8 cellular contexts compared by ENCODE assay signal in the genomic region with DNA sequence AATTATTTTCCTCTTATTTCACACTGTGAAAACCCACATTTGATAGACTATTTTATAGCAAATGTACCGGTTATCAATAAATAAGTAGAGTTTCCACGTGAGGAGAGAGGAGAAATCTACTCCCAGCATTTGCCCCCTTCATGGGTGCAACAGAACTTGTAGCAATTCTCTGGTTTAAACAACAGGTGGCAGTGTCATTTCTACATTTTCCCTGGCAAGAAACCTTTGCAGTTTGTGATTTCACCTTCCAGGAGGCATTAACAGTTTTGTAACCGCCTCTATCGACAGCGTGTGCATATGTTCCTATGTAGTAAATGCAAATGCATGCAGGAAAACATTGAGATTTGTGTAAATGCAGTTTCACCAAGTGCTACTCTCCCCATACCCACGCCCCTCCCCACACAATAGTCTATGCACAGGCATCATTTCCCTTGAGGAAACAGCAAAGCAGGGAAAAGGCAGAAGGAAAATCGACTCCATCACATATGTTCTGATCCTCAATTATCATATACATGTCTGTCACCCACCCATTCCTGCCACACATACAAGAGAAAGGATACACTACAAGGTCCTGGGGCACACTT.
DNase-seq lines count a peak whose midpoint lies in the region; ATAC-seq and TF ChIP-seq lines count a peak whose summit lies in the region.

No MANE protein-coding gene starts in this region.

- no peaks in the 10 kb centered on the region for H3F3A ChIP-seq in GM23338 (replicated peaks; ENCODE audit: low read depth)

- H3K9me3 Mint-ChIP-seq in CD8-positive, alpha-beta T cell, result no peaks in the 10 kb centered on the region
- H3K9me3 Mint-ChIP-seq in GM23338, result no peaks in the 10 kb centered on the region

- H3K27me3 ChIP-seq in CD8-positive, alpha-beta T cell (ENCODE audit: insufficient read depth, low read length), result no peaks in the 10 kb centered on the region
- H3K27me3 ChIP-seq in GM23338 (ENCODE audit: insufficient read depth) (no peaks in the 10 kb centered on the region), lower lobe of right lung (ENCODE audit: low read depth) (no peaks in the 10 kb centered on the region)

- H3K79me2 ChIP-seq in GM23338 (replicated peaks; ENCODE audit: insufficient read depth), result no peaks in the 10 kb centered on the region

- peak; percentile 54 for TF ChIP-seq CTCF in CD8-positive, alpha-beta T cell (IDR thresholded peaks at IDR 0.05)
- TF ChIP-seq CTCF in GM23338 (conservative IDR thresholded peaks at IDR 0.05; ENCODE audit: low read depth in 2 of 2) (peak; percentile 72 to 82), lower lobe of right lung (IDR thresholded peaks at IDR 0.05) (peak; percentile 62)

- no peak overlapping the region for H3K4me3 Mint-ChIP-seq in CD8-positive, alpha-beta T cell
- H3K4me3 Mint-ChIP-seq in GM23338, result no peak overlapping the region

- H3K9me2 ChIP-seq in GM23338 (ENCODE audit: insufficient read depth), result no peaks in the 10 kb centered on the region

- no peak overlapping the region for H3K27ac Mint-ChIP-seq in CD8-positive, alpha-beta T cell
- no peak overlapping the region for H3K27ac Mint-ChIP-seq in GM23338

- H3K36me3 ChIP-seq in CD8-positive, alpha-beta T cell (ENCODE audit: insufficient read depth, low read length), result no peaks in the 10 kb centered on the region
- no peaks in the 10 kb centered on the region for H3K36me3 ChIP-seq in GM23338 (ENCODE audit: insufficient read depth)
- H3K36me3 ChIP-seq in lower lobe of right lung, result no peaks in the 10 kb centered on the region

- intact Hi-C loops in CD8-positive, alpha-beta T cell (cut with DNase I, micrococcal nuclease), result loop anchor here (1.0 to 10.0 kb wide), 5 partner anchors 105 to 742 kb away; no protein-coding TSS in a partner anchor
- intact Hi-C loops in lower lobe of right lung (cut with DNase I), result loop anchor here (10.0 kb wide), 1 partner anchor 442 kb away; no protein-coding TSS in a partner anchor

- DNase-seq in CD8-positive, alpha-beta T cell, result no peak
- DNase-seq in GM23338 (ENCODE audit: low spot score) (peak; percentile 64), NCI-H526 treated with DMSO at 0.1 percent for 48 hours (lab: John Stamatoyannopoulos, UW) (peak; percentile 27), T47D (ENCODE audit: low read depth in 1 of 2, low spot score in 1 of 2) (peak; percentile 33 to 66), lower lobe of right lung (no peak), KG1 (lab: John Stamatoyannopoulos, UW) (no peak)
- no peak for DNase-seq in NK-92 treated with Interleukin-12 subunit alpha and Interleukin-12 subunit beta, amount 100 ng/mL, for 24 hours (lab: John Stamatoyannopoulos, UW)

- ATAC-seq in CD8-positive, alpha-beta T cell, result peak; percentile 38
- ATAC-seq in GM23338 (peak; percentile 67), lower lobe of right lung (no peak), HG02642 (IDR thresholded peaks at IDR 0.05; ENCODE audit: poor library complexity, unreplicated experiment) (no peak)

- no peaks in the 10 kb centered on the region for H3K36me3 Mint-ChIP-seq in CD8-positive, alpha-beta T cell
- no peaks in the 10 kb centered on the region for H3K36me3 Mint-ChIP-seq in GM23338 (ENCODE audit: low read depth)

- H3K4me1 ChIP-seq in CD8-positive, alpha-beta T cell (ENCODE audit: insufficient read depth, low read length), result no peaks in the 10 kb centered on the region
- H3K4me1 ChIP-seq in GM23338 (ENCODE audit: insufficient read depth) (no peaks in the 10 kb centered on the region), lower lobe of right lung (no peaks in the 10 kb centered on the region)

- H3K27me3 Mint-ChIP-seq in CD8-positive, alpha-beta T cell (ENCODE audit: low read depth), result no peaks in the 10 kb centered on the region
- peaks cover 4% of the 10 kb centered on the region for H3K27me3 Mint-ChIP-seq in GM23338 (ENCODE audit: insufficient read depth, low read depth, poor library complexity)

- no peaks in the 10 kb centered on the region for H3K4me1 Mint-ChIP-seq in CD8-positive, alpha-beta T cell (ENCODE audit: low read depth)
- peaks cover 4% of the 10 kb centered on the region; the same call in 1 of the 3 replicates for H3K4me1 Mint-ChIP-seq in GM23338

- no peak overlapping the region for H2AFZ ChIP-seq in GM23338

- H4K20me1 ChIP-seq in GM23338 (replicated peaks; ENCODE audit: insufficient read depth), result no peaks in the 10 kb centered on the region

- no peak overlapping the region for H3K27ac ChIP-seq in CD8-positive, alpha-beta T cell (ENCODE audit: low read depth, low read length)
- H3K27ac ChIP-seq in GM23338 (ENCODE audit: low read depth), result no peak overlapping the region
- H3K27ac ChIP-seq in lower lobe of right lung, result no peak overlapping the region

- no peak overlapping the region for H3K4me2 ChIP-seq in GM23338

- POLR2A ChIA-PET in CD8-positive, alpha-beta T cell (lab: Charles Lee), result no interaction called here

- CTCF ChIA-PET in CD8-positive, alpha-beta T cell (lab: Charles Lee), result interaction anchor here (0.9 to 2.6 kb wide), 5 partner anchors 9 to 859 kb away, joined by 3 to 11 read pairs (median 3); no protein-coding TSS in a partner anchor

- H3K4me3 ChIP-seq in CD8-positive, alpha-beta T cell (ENCODE audit: low read depth, low read length), result no peak overlapping the region
- no peak overlapping the region for H3K4me3 ChIP-seq in GM23338
- no peak overlapping the region for H3K4me3 ChIP-seq in lower lobe of right lung

- no peaks in the 10 kb centered on the region for H3K9me3 ChIP-seq in CD8-positive, alpha-beta T cell (ENCODE audit: low read length)
- no peaks in the 10 kb centered on the region for H3K9me3 ChIP-seq in lower lobe of right lung

- in situ Hi-C loops in T47D (cut with HindIII; ENCODE audit: low pct_unique_long_range_greater_than_20kb, low sequenced_read_pairs), result no loop called here

TF ChIP-seq in GM23338, 12 proteins besides CTCF, POLR2A, EP300 and RAD21 (continues in another document):
- TF ChIP-seq ZNF114 (CRISPR knock-in tag; IDR thresholded peaks at IDR 0.05) (no peak), NANOG (IDR thresholded peaks at IDR 0.05; ENCODE audit: borderline replicate concordance) (no peak), STAT1 (IDR thresholded peaks at IDR 0.05; ENCODE audit: unreplicated experiment) (no peak), ZNF462 (CRISPR knock-in tag; IDR thresholded peaks at IDR 0.05) (no peak)

Comparison
In these comparisons a context has a peak if more than half of its experiments do, and no peak if none do; other contexts are left out.
1. ATAC-seq: peak in CD8-positive, alpha-beta T cell (single experiment) and GM23338 (single experiment); none in lower lobe of right lung (0 of 2) and HG02642 (single experiment).
2. DNase-seq: peak in GM23338 (single experiment), NCI-H526 treated with DMSO at 0.1 percent for 48 hours (single experiment) and T47D (2 of 2); none in CD8-positive, alpha-beta T cell (0 of 7), lower lobe of right lung (single experiment), KG1 (single experiment) and NK-92 treated with Interleukin-12 subunit alpha and Interleukin-12 subunit beta, amount 100 ng/mL, for 24 hours (single experiment).
3. Peak in every context shown above with its lines, with median percentiles within 50 percentile points of each other: CTCF ChIP-seq.